ENCODE assay signal across 8 cellular contexts in the genomic region with DNA sequence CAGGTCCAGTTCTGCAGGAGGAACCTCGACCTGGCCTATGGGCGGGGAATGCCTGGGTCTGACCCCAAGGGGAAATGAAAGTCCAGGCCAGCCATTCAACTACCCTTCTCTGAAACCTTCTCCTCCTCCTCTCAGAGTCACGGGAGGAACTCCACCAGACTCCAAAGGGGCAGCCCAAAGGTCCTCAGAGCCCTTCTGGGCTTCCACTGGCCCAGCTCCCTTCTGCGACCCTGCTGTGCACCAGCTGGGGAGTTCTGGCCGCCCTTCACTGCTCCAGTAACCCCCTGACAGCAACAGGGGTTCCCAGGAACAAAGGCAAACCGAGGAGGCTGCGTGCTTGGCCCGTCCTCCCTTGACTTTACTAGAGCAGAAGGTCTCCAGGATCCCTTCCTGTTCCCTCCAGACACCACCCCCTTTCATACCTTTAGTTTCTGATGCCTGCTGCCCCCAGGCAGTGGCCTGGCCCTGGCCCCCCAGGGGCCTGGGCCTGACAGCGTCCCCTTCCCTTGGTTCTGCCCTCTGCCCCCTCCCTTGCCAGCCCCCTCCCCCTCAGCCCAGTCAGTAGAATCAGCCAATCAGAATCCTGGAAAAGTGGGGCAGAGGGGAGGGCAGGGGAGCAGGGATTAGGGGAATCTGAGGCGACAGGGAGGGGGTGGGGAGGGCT. TPM values are rescaled to one million over a fixed set of nuclear protein-coding genes. Genes with fewer than 3 reads are reported as not detected.
DNase-seq lines count a peak whose midpoint lies in the region; ATAC-seq and TF ChIP-seq lines count a peak whose summit lies in the region.

No MANE protein-coding gene starts in this region.

- H3K9me3 Mint-ChIP-seq in glutamatergic neuron (ENCODE audit: unreplicated experiment): peaks cover 6% of the 10 kb centered on the region
- no peaks in the 10 kb centered on the region for H3K9me3 Mint-ChIP-seq in stimulated activated naive B cell treated with anti-CD40 and anti-IgM and Interleukin-4, amounts not matched to agents 10 μg/mL and 1 μg/mL and 100 μg/mL, for 72 hours

- H3K4me1 ChIP-seq in HUES64 (ENCODE audit: insufficient read depth, low read length): peaks cover 60% of the 10 kb centered on the region

- peak overlapping the region; percentile 26; the same call in 1 of the 2 replicates for H3K4me3 ChIP-seq in HUES64 (ENCODE audit: low read length)

- 0 out of 2 replicates have a peak overlapping the region, but pooled peaks have one; percentile 17 for H3K9ac ChIP-seq in HUES64 (ENCODE audit: low read depth, low read length)

- H3K27me3 Mint-ChIP-seq in glutamatergic neuron (ENCODE audit: unreplicated experiment): peaks cover 5% of the 10 kb centered on the region
- H3K27me3 Mint-ChIP-seq in stimulated activated naive B cell treated with anti-CD40 and anti-IgM and Interleukin-4, amounts not matched to agents 10 μg/mL and 1 μg/mL and 100 μg/mL, for 72 hours: no peaks in the 10 kb centered on the region

- peaks cover 4% of the 10 kb centered on the region; the same call in 1 of the 2 replicates for H3K36me3 ChIP-seq in HUES64 (ENCODE audit: insufficient read depth, low read length)

- H3K4me1 Mint-ChIP-seq in glutamatergic neuron (ENCODE audit: low read depth, unreplicated experiment): peaks cover 36% of the 10 kb centered on the region
- H3K4me1 Mint-ChIP-seq in stimulated activated naive B cell treated with anti-CD40 and anti-IgM and Interleukin-4, amounts not matched to agents 10 μg/mL and 1 μg/mL and 100 μg/mL, for 72 hours: peaks cover 63 to 67% of the 10 kb centered on the region in 2 donors

- no peaks in the 10 kb centered on the region for H3K27me3 ChIP-seq in HUES64 (ENCODE audit: insufficient read depth, low read length)

- H3K36me3 Mint-ChIP-seq in glutamatergic neuron (ENCODE audit: unreplicated experiment): peaks cover 4% of the 10 kb centered on the region
- no peaks in the 10 kb centered on the region for H3K36me3 Mint-ChIP-seq in stimulated activated naive B cell treated with anti-CD40 and anti-IgM and Interleukin-4, amounts not matched to agents 10 μg/mL and 1 μg/mL and 100 μg/mL, for 72 hours

- H3K27ac Mint-ChIP-seq in glutamatergic neuron (ENCODE audit: unreplicated experiment): peak overlapping the region; percentile 38
- H3K27ac Mint-ChIP-seq in stimulated activated naive B cell treated with anti-CD40 and anti-IgM and Interleukin-4, amounts not matched to agents 10 μg/mL and 1 μg/mL and 100 μg/mL, for 72 hours: peak overlapping the region; percentile 68

- DNase-seq in glutamatergic neuron (no peak), NCI-H748 (lab: John Stamatoyannopoulos, UW; ENCODE audit: unreplicated experiment) (no peak), amniotic stem cell (lab: John Stamatoyannopoulos, UW) (no peak), UCSD-AML1 (lab: John Stamatoyannopoulos, UW; ENCODE audit: unreplicated experiment) (no peak)
- peak; percentile 60 for DNase-seq in stimulated activated naive B cell treated with anti-CD40 and anti-IgM and Interleukin-4, amounts not matched to agents 10 μg/mL and 1 μg/mL and 100 μg/mL, for 72 hours
- DNase-seq in activated CD8-positive, alpha-beta memory T cell treated with anti-CD3 and anti-CD28 coated beads, Interleukin-2, amount 50 U/mL, for 4 hours: no peak

- peak; percentile 57 for ATAC-seq in GM19395 (IDR thresholded peaks at IDR 0.05; ENCODE audit: unreplicated experiment)
- ATAC-seq in stimulated activated naive B cell treated with anti-CD40 and anti-IgM and Interleukin-4, amounts not matched to agents 10 μg/mL and 1 μg/mL and 100 μg/mL, for 72 hours (replicated peaks): peak; percentile 69 to 75

- TF ChIP-seq CTCF in glutamatergic neuron (IDR thresholded peaks at IDR 0.05; ENCODE audit: partially characterized antibody, unreplicated experiment): no peak

- H3K9me3 ChIP-seq in HUES64 (ENCODE audit: insufficient read depth, low read depth, low read length): no peaks in the 10 kb centered on the region

- peak overlapping the region; percentile 30 for H3K4me3 Mint-ChIP-seq in glutamatergic neuron (ENCODE audit: unreplicated experiment)
- H3K4me3 Mint-ChIP-seq in stimulated activated naive B cell treated with anti-CD40 and anti-IgM and Interleukin-4, amounts not matched to agents 10 μg/mL and 1 μg/mL and 100 μg/mL, for 72 hours: peak overlapping the region; percentile 5 to 42

- WGBS in HUES64: 34% methylated on average over 10 of the region's 10 CpGs

- peak overlapping the region; percentile 37; the same call in 1 of the 2 replicates for H3K27ac ChIP-seq in HUES64 (ENCODE audit: low read depth, low read length)

RNA-seq across cellular contexts. Expression of a gene that starts 0.8 kb away (rescaled TPM):
- polyA plus RNA-seq in HUES64 (2013, experiment 1 of 2): 15.0 TPM
- polyA plus RNA-seq in HUES64 (2013, experiment 2 of 2): 23.6 TPM
- 26.6 TPM for total RNA-seq in glutamatergic neuron (ENCODE audit: unreplicated experiment)

RNA-seq across cellular contexts. Expression of a gene that starts 21.1 kb away (rescaled TPM):
- polyA plus RNA-seq in HUES64 (2013, experiment 1 of 2): not detected
- not detected for polyA plus RNA-seq in HUES64 (2013, experiment 2 of 2)
- not detected for total RNA-seq in glutamatergic neuron (ENCODE audit: unreplicated experiment)

RNA-seq across cellular contexts. Expression of a gene that starts 33.7 kb away (rescaled TPM):
- polyA plus RNA-seq in HUES64 (2013, experiment 1 of 2): 25.0 TPM
- 33.9 TPM for polyA plus RNA-seq in HUES64 (2013, experiment 2 of 2)
- total RNA-seq in glutamatergic neuron (ENCODE audit: unreplicated experiment): 1.8 TPM
